In genomic region chr12:76765598-76765997, GRCh38 we compare ENCODE assay signal across 8 cellular contexts. TPM values are rescaled to one million over a fixed set of nuclear protein-coding genes. Genes with fewer than 3 reads are reported as not detected.
DNase-seq lines count a peak whose midpoint lies in the region; ATAC-seq and TF ChIP-seq lines count a peak whose summit lies in the region.

No MANE protein-coding gene starts in this region.

- peaks cover 43 to 62% (median 47%) of the 10 kb centered on the region in 3 donors for H3K4me1 Mint-ChIP-seq in CD8-positive, alpha-beta memory T cell
- peaks cover 17 to 43% of the 10 kb centered on the region in 2 donors for H3K4me1 Mint-ChIP-seq in effector memory CD8-positive, alpha-beta T cell (ENCODE audit: low read depth in 2 of 2)
- peaks cover 30% of the 10 kb centered on the region for H3K4me1 Mint-ChIP-seq in osteocyte (ENCODE audit: unreplicated experiment)

- H3K27ac ChIP-seq in CD8-positive, alpha-beta memory T cell (ENCODE audit: low read depth, low read length), result no peak overlapping the region

- H3K9me3 ChIP-seq in CD8-positive, alpha-beta memory T cell (ENCODE audit: low read length), result no peaks in the 10 kb centered on the region
- no peaks in the 10 kb centered on the region for H3K9me3 ChIP-seq in NT2/D1 (ENCODE audit: insufficient read depth, low read length)

- peaks cover 23% of the 10 kb centered on the region for H3K4me1 ChIP-seq in CD8-positive, alpha-beta memory T cell (ENCODE audit: insufficient read depth, low read length)
- no peaks in the 10 kb centered on the region for H3K4me1 ChIP-seq in NT2/D1 (ENCODE audit: insufficient read depth, insufficient read length)

- no peaks in the 10 kb centered on the region for H3K36me3 ChIP-seq in CD8-positive, alpha-beta memory T cell (ENCODE audit: insufficient read depth, low read length)
- peaks cover 14% of the 10 kb centered on the region for H3K36me3 ChIP-seq in NT2/D1 (ENCODE audit: insufficient read depth, insufficient read length, low read length)

- no peaks in the 10 kb centered on the region for H3K27me3 ChIP-seq in CD8-positive, alpha-beta memory T cell (ENCODE audit: insufficient read depth, low read length, poor library complexity, severe bottlenecking)
- no peaks in the 10 kb centered on the region for H3K27me3 ChIP-seq in NT2/D1 (ENCODE audit: insufficient read depth, insufficient read length)

- no peaks in the 10 kb centered on the region for H3K9me3 Mint-ChIP-seq in CD8-positive, alpha-beta memory T cell
- no peaks in the 10 kb centered on the region for H3K9me3 Mint-ChIP-seq in effector memory CD8-positive, alpha-beta T cell
- H3K9me3 Mint-ChIP-seq in osteocyte (ENCODE audit: unreplicated experiment), result no peaks in the 10 kb centered on the region

- H3K9ac ChIP-seq in NT2/D1 (ENCODE audit: insufficient read length, low read depth), result no peak overlapping the region

- in situ Hi-C loops in GM13977 (cut with MboI; ENCODE audit: low pct_unique_long_range_greater_than_20kb, low sequenced_read_pairs, unreplicated experiment), result no loop called here

- no peak for ATAC-seq in effector memory CD8-positive, alpha-beta T cell (replicated peaks)
- ATAC-seq in HG03520 (IDR thresholded peaks at IDR 0.05; ENCODE audit: unreplicated experiment), result no peak

- CTCF ChIA-PET in CD8-positive, alpha-beta memory T cell (lab: Charles Lee), result interaction anchor here (0.8 to 1.1 kb wide), 2 partner anchors 10 to 143 kb away, joined by 3 read pairs; no protein-coding TSS in a partner anchor

- POLR2A ChIA-PET in CD8-positive, alpha-beta memory T cell (lab: Charles Lee), result no interaction called here

- DNase-seq in CD8-positive, alpha-beta memory T cell, result peak in 1 of 5 donors; percentile 11
- DNase-seq in NT2/D1 (ENCODE audit: low read depth, low spot score) (no peak), osteocyte (ENCODE audit: extremely low spot score, unreplicated experiment) (no peak), NCI-H510A treated with DMSO at 0.1 percent for 48 hours (lab: John Stamatoyannopoulos, UW) (no peak), GM13977 (ENCODE audit: low spot score) (no peak), activated gamma-delta T cell treated with Interleukin-2 at 50 U/mL for 16 hours (no peak)
- DNase-seq in effector memory CD8-positive, alpha-beta T cell, result no peak

- TF ChIP-seq CTCF in osteocyte (IDR thresholded peaks at IDR 0.05) (no peak), GM13977 (IDR thresholded peaks at IDR 0.05; ENCODE audit: extremely low read depth, insufficient read depth, missing control alignments) (no peak)

- H3K27ac Mint-ChIP-seq in CD8-positive, alpha-beta memory T cell, result peak overlapping the region; percentile 81 to 99 (median 98)
- H3K27ac Mint-ChIP-seq in effector memory CD8-positive, alpha-beta T cell, result peak overlapping the region; percentile 97 to 98
- H3K27ac Mint-ChIP-seq in osteocyte (ENCODE audit: unreplicated experiment), result peak overlapping the region; percentile 98

- no peaks in the 10 kb centered on the region for H3K27me3 Mint-ChIP-seq in CD8-positive, alpha-beta memory T cell
- H3K27me3 Mint-ChIP-seq in effector memory CD8-positive, alpha-beta T cell, result no peaks in the 10 kb centered on the region
- H3K27me3 Mint-ChIP-seq in osteocyte (ENCODE audit: unreplicated experiment), result no peaks in the 10 kb centered on the region

- peaks cover 0 to 13% (median 0%) of the 10 kb centered on the region in 3 donors for H3K36me3 Mint-ChIP-seq in CD8-positive, alpha-beta memory T cell
- H3K36me3 Mint-ChIP-seq in effector memory CD8-positive, alpha-beta T cell (ENCODE audit: insufficient read depth), result peaks cover 17% of the 10 kb centered on the region
- no peaks in the 10 kb centered on the region for H3K36me3 Mint-ChIP-seq in osteocyte (ENCODE audit: unreplicated experiment)

- peak overlapping the region; percentile 16 to 99 (median 98) for H3K4me3 Mint-ChIP-seq in CD8-positive, alpha-beta memory T cell
- peak overlapping the region; percentile 92 to 96 for H3K4me3 Mint-ChIP-seq in effector memory CD8-positive, alpha-beta T cell
- H3K4me3 Mint-ChIP-seq in osteocyte (ENCODE audit: unreplicated experiment), result peak overlapping the region; percentile 96

- no peak overlapping the region for H3K4me3 ChIP-seq in CD8-positive, alpha-beta memory T cell (ENCODE audit: low read length)
- H3K4me3 ChIP-seq in NT2/D1 (ENCODE audit: insufficient read length, low read depth), result peak overlapping the region; percentile 91

RNA-seq across cellular contexts. Expression of gene ZDHHC17, which starts 1.7 kb away (rescaled TPM):
- total RNA-seq in CD8-positive, alpha-beta memory T cell, result 10 to 100 TPM; 21.4 to 21.7 TPM
- 14.7 TPM for polyA plus RNA-seq in CD8-positive, alpha-beta memory T cell
- 41.1 and 44.3 TPM in 2 replicates for total RNA-seq in osteocyte
